ENCODE assay signal across 21 cellular contexts in the genomic region with DNA sequence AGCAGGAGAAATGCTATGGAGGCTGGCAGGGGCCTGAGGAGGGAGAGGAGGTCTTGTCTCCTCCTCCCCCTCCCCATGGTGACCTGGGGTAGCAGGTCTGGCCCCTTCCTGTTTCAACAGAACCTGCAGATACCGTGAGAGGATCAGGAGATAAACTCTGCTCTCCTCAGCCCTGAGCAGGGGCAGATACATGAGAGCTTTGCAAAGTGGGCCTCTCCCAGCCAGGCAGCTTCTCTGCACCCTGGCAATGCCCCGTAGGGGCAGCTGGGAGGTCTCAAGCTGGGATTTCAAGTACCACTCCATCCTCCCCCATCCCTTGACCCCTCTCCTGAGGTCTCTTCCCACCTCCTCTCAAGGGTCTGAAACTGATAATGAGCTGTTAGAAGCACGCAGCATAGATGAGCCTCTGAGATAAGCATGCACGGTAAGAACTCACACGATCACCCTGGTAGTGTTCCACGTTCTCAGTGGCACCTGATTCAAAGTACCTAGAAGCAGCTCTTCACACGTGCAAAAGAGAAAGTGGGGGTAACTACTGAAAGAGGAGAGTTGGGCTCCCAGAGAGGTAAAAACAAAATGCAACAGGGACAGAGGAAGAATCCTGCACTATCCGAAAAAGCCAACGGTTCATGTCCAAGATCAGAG. TPM values are rescaled to one million over a fixed set of nuclear protein-coding genes. Genes with fewer than 3 reads are reported as not detected.
DNase-seq lines count a peak whose midpoint lies in the region; ATAC-seq and TF ChIP-seq lines count a peak whose summit lies in the region.
"Had no signal": no experiment of that assay in that cellular context is flagged by ENCODE, and none has a peak within 500 bp of the region (broad histone marks: within the 10 kb centered on the region; RNA-seq: fewer than 3 reads in every experiment).

No MANE protein-coding gene starts in this region.

- H3K4me1 Mint-ChIP-seq in activated CD8-positive, alpha-beta memory T cell treated with anti-CD3 and anti-CD28 coated beads, Interleukin-2, amount 10 ng/mL, durations not matched to agents 7 days and 5 days, result peaks cover 48% of the 10 kb centered on the region
- peaks cover 12% of the 10 kb centered on the region for H3K4me1 Mint-ChIP-seq in neural crest cell

- no peaks in the 10 kb centered on the region for H3K9me3 Mint-ChIP-seq in activated CD8-positive, alpha-beta memory T cell treated with anti-CD3 and anti-CD28 coated beads, Interleukin-2, amount 10 ng/mL, durations not matched to agents 7 days and 5 days (ENCODE audit: low read depth)
- no peaks in the 10 kb centered on the region for H3K9me3 Mint-ChIP-seq in neural crest cell

- H2BK5ac ChIP-seq in trophoblast cell (ENCODE audit: low read depth, low read length, poor library complexity), result no peak overlapping the region

- CTCF ChIA-PET in activated CD8-positive, alpha-beta memory T cell treated with anti-CD3 and anti-CD28 coated beads, Interleukin-2, amount 10 ng/mL, durations not matched to agents 7 days and 5 days (lab: Charles Lee), result interaction anchor here (1.1 to 16.3 kb wide), 5 partner anchors 9 to 63 kb away, joined by 3 to 426 read pairs (median 13); partner anchors contain the start of gene PRPF19

- DNase-seq in DMS79 treated with DMSO at 0.1 percent for 48 hours (lab: John Stamatoyannopoulos, UW) (peak; percentile 52), DMS79 (lab: John Stamatoyannopoulos, UW) (no peak), neural crest cell (ENCODE audit: low read depth, low spot score) (no peak), trophoblast cell (no peak), tibial artery (no peak)
- DNase-seq in activated CD8-positive, alpha-beta memory T cell treated with anti-CD3 and anti-CD28 coated beads, Interleukin-2, amount 10 ng/mL, durations not matched to agents 7 days and 5 days, result no peak
- no peak for DNase-seq in activated CD8-positive, alpha-beta memory T cell treated with anti-CD3 and anti-CD28 coated beads for 24 hours
- DNase-seq: AML-193, COR-L47, DMS 273 treated with DMSO at 0.1 percent for 48 hours, GDM1, NCI-H1930, NCI-H2171 treated with DMSO at 0.1 percent for 48 hours, NCI-H774, SHP77 had no signal

- H3K23ac ChIP-seq in trophoblast cell (ENCODE audit: low read length), result no peak overlapping the region

- H3K18ac ChIP-seq in trophoblast cell (ENCODE audit: low read length), result no peak overlapping the region

- intact Hi-C loops in tibial artery (cut with DNase I; ENCODE audit: low total_unique reads), result no loop called here

- H4K8ac ChIP-seq in trophoblast cell (ENCODE audit: low read depth, low read length), result no peak overlapping the region

- no peak overlapping the region for H2BK12ac ChIP-seq in trophoblast cell (ENCODE audit: low read length)

- H3K4me1 ChIP-seq in trophoblast cell (ENCODE audit: control insufficient read depth in 1 of 2, insufficient read depth in 2 of 2, low read length in 2 of 2), result peaks cover 0 to 10% of the 10 kb centered on the region in 2 experiments
- peaks cover 0 to 14% (median 11%) of the 10 kb centered on the region in 4 donors for H3K4me1 ChIP-seq in tibial artery

- peaks cover 14% of the 10 kb centered on the region for H3K27me3 Mint-ChIP-seq in activated CD8-positive, alpha-beta memory T cell treated with anti-CD3 and anti-CD28 coated beads, Interleukin-2, amount 10 ng/mL, durations not matched to agents 7 days and 5 days
- peaks cover 46% of the 10 kb centered on the region for H3K27me3 Mint-ChIP-seq in neural crest cell (ENCODE audit: low read depth)

- H2AK5ac ChIP-seq in trophoblast cell (ENCODE audit: low read length), result no peak overlapping the region

- H3K36me3 ChIP-seq in trophoblast cell (ENCODE audit: control insufficient read depth in 1 of 2, insufficient read depth in 2 of 2, low read length in 2 of 2) (no peaks in the 10 kb centered on the region), tibial artery (no peaks in the 10 kb centered on the region)

- H3K4me3 ChIP-seq in trophoblast cell (ENCODE audit: low read depth, low read length) (no peak overlapping the region), tibial artery (no peak overlapping the region)

- WGBS in trophoblast cell (ENCODE audit: extremely low coverage, insufficient coverage, insufficient read length), result no CpG with 5 or more reads among the region's 9 CpGs

- H3K4me3 Mint-ChIP-seq in activated CD8-positive, alpha-beta memory T cell treated with anti-CD3 and anti-CD28 coated beads, Interleukin-2, amount 10 ng/mL, durations not matched to agents 7 days and 5 days, result no peak overlapping the region
- H3K4me3 Mint-ChIP-seq in neural crest cell, result peak overlapping the region; percentile 26

- ATAC-seq in activated CD8-positive, alpha-beta memory T cell treated with anti-CD3 and anti-CD28 coated beads, Interleukin-2, amount 10 ng/mL, durations not matched to agents 7 days and 5 days, result no peak

- no peaks in the 10 kb centered on the region for H3K9me3 ChIP-seq in trophoblast cell (ENCODE audit: insufficient read depth, low read depth, low read length)
- no peaks in the 10 kb centered on the region for H3K9me3 ChIP-seq in tibial artery

- peak overlapping the region; percentile 8 for H3K27ac Mint-ChIP-seq in activated CD8-positive, alpha-beta memory T cell treated with anti-CD3 and anti-CD28 coated beads, Interleukin-2, amount 10 ng/mL, durations not matched to agents 7 days and 5 days
- H3K27ac Mint-ChIP-seq in neural crest cell (ENCODE audit: unreplicated experiment), result no peak overlapping the region

- H3K79me2 ChIP-seq in trophoblast cell (ENCODE audit: control insufficient read depth, insufficient read depth, low read length, poor library complexity), result peaks cover under 1% of the 10 kb centered on the region

- H2BK120ac ChIP-seq in trophoblast cell (ENCODE audit: insufficient read depth, low read length, poor library complexity), result no peak overlapping the region

- no peak for TF ChIP-seq CTCF in VCaP (conservative IDR thresholded peaks at IDR 0.05)
- TF ChIP-seq CTCF in neural crest cell (conservative IDR thresholded peaks at IDR 0.05), result no peak
- TF ChIP-seq CTCF in tibial artery (IDR thresholded peaks at IDR 0.05), result no peak

- H3K79me1 ChIP-seq in trophoblast cell (ENCODE audit: low read length), result peaks cover 6% of the 10 kb centered on the region

- no peak overlapping the region for H2AFZ ChIP-seq in trophoblast cell (ENCODE audit: insufficient read depth, low read length, poor library complexity)

- H3K27me3 ChIP-seq in trophoblast cell (ENCODE audit: insufficient read depth, low read length), result no peaks in the 10 kb centered on the region
- peaks cover 0 to under 1% of the 10 kb centered on the region in 2 donors for H3K27me3 ChIP-seq in tibial artery

- H4K91ac ChIP-seq in trophoblast cell (ENCODE audit: low read depth, low read length), result no peak overlapping the region

- no peaks in the 10 kb centered on the region for H3K36me3 Mint-ChIP-seq in activated CD8-positive, alpha-beta memory T cell treated with anti-CD3 and anti-CD28 coated beads, Interleukin-2, amount 10 ng/mL, durations not matched to agents 7 days and 5 days
- no peaks in the 10 kb centered on the region for H3K36me3 Mint-ChIP-seq in neural crest cell (ENCODE audit: low read depth)

- no peak overlapping the region for H3K4me2 ChIP-seq in trophoblast cell (ENCODE audit: low read length)

- no peak overlapping the region for H4K12ac ChIP-seq in trophoblast cell (ENCODE audit: low read depth, low read length)

- H3K14ac ChIP-seq in trophoblast cell (ENCODE audit: low read length), result no peak overlapping the region

- H3K27ac ChIP-seq in VCaP, result peak overlapping the region; percentile 92
- no peak overlapping the region for H3K27ac ChIP-seq in trophoblast cell (ENCODE audit: low read depth, low read length)
- no peak overlapping the region for H3K27ac ChIP-seq in tibial artery
- H3K27ac ChIP-seq: 22Rv1 had no signal

- no peak overlapping the region for H3K9ac ChIP-seq in trophoblast cell (ENCODE audit: low read length)

- H3K4ac ChIP-seq in trophoblast cell (ENCODE audit: low read depth, low read length), result no peak overlapping the region

RNA-seq across cellular contexts. Expression of gene CCDC86, which starts 4.9 kb away (rescaled TPM):
- 10 to 100 TPM; 26.5 to 40.8 TPM for total RNA-seq in activated CD8-positive, alpha-beta memory T cell treated with anti-CD3 and anti-CD28 coated beads, Interleukin-2, amount 10 ng/mL, durations not matched to agents 7 days and 5 days
- 41.6 and 44.3 TPM in 2 replicates for total RNA-seq in neural crest cell
- polyA plus RNA-seq in trophoblast cell (2013), result 35.1 and 37.2 TPM in 2 replicates

RNA-seq across cellular contexts. Expression of gene PTGDR2, which starts 18.8 kb away (rescaled TPM):
- 1 to 10 TPM; 1.1 to 3.7 TPM for total RNA-seq in activated CD8-positive, alpha-beta memory T cell treated with anti-CD3 and anti-CD28 coated beads, Interleukin-2, amount 10 ng/mL, durations not matched to agents 7 days and 5 days
- total RNA-seq in neural crest cell, result 0.16 and 0.32 TPM in 2 replicates
- polyA plus RNA-seq in trophoblast cell (2013), result 0.12 and 0.19 TPM in 2 replicates
- total RNA-seq: H4, NCI-H460, RPMI7951 had no signal

RNA-seq across cellular contexts. Expression of gene ZP1, which starts 30.4 kb away (rescaled TPM):
- not detected for total RNA-seq in activated CD8-positive, alpha-beta memory T cell treated with anti-CD3 and anti-CD28 coated beads, Interleukin-2, amount 10 ng/mL, durations not matched to agents 7 days and 5 days
- total RNA-seq in neural crest cell, result not detected in 2 replicates
- polyA plus RNA-seq in trophoblast cell (2013), result 0.08 and 0.18 TPM in 2 replicates
- total RNA-seq: Daoy, NCI-H460 had no signal

RNA-seq across cellular contexts. Expression of gene MS4A10, which starts 51.9 kb away (rescaled TPM):
- total RNA-seq in activated CD8-positive, alpha-beta memory T cell treated with anti-CD3 and anti-CD28 coated beads, Interleukin-2, amount 10 ng/mL, durations not matched to agents 7 days and 5 days, result not detected
- total RNA-seq in neural crest cell, result not detected in 2 replicates
- 0.11 and 0.14 TPM in 2 replicates for polyA plus RNA-seq in trophoblast cell (2013)
- total RNA-seq: Daoy, H4, NCI-H460, RPMI7951 had no signal
